ENCODE assay signal across 23 cellular contexts in genomic region chr4:3206439-3207100, GRCh38. TPM values are rescaled to one million over a fixed set of nuclear protein-coding genes. Genes with fewer than 3 reads are reported as not detected.
DNase-seq lines count a peak whose midpoint lies in the region; TF ChIP-seq lines count a peak whose summit lies in the region.
"Had no signal": no experiment of that assay in that cellular context is flagged by ENCODE, and none has a peak within 500 bp of the region (broad histone marks: within the 10 kb centered on the region; RNA-seq: fewer than 3 reads in every experiment).

No MANE protein-coding gene starts in this region.

- peak overlapping the region in 1 of 2 donors; percentile 14 for H3K9ac ChIP-seq in liver (ENCODE audit: low read depth in 1 of 2, low read length in 2 of 2)
- H3K9ac ChIP-seq in neural progenitor cell, result no peak overlapping the region

- peaks cover 41% of the 10 kb centered on the region for H3K4me1 Mint-ChIP-seq in neural progenitor cell

- H3K9me3 Mint-ChIP-seq in neural progenitor cell, result no peaks in the 10 kb centered on the region
- H3K9me3 Mint-ChIP-seq: HFFc6 had no signal

- no peak for TF ChIP-seq RAD21 in liver (IDR thresholded peaks at IDR 0.05)

- H3K4me2 ChIP-seq in neural progenitor cell, result peak overlapping the region; percentile 2

- peaks cover 8 to 57% (median 46%) of the 10 kb centered on the region in 4 donors for H3K4me1 ChIP-seq in liver (ENCODE audit: control insufficient read depth in 4 of 4, insufficient read depth in 4 of 4, low read length in 3 of 4)
- H3K4me1 ChIP-seq in neural progenitor cell, result peaks cover 13% of the 10 kb centered on the region

- H3K27me3 Mint-ChIP-seq in neural progenitor cell (ENCODE audit: insufficient read depth, low read depth), result no peaks in the 10 kb centered on the region

- H4K20me1 ChIP-seq in neural progenitor cell (ENCODE audit: low read depth), result peaks cover 6% of the 10 kb centered on the region

- TF ChIP-seq CTCF in liver (IDR thresholded peaks at IDR 0.05; ENCODE audit: low read depth, low read length, missing input control), result no peak
- TF ChIP-seq CTCF in neural progenitor cell (IDR thresholded peaks at IDR 0.05), result no peak
- no peak for TF ChIP-seq CTCF in WERI-Rb-1 (IDR thresholded peaks at IDR 0.05; ENCODE audit: low read depth, low read length)
- TF ChIP-seq CTCF in GM10266 (IDR thresholded peaks at IDR 0.05; ENCODE audit: control insufficient read depth, insufficient read depth, low read depth, missing control alignments), result no peak

- H3K9me3 ChIP-seq in liver (ENCODE audit: control insufficient read depth in 4 of 4, low read length in 3 of 4) (no peaks in the 10 kb centered on the region), neural progenitor cell (ENCODE audit: low read depth) (no peaks in the 10 kb centered on the region), WERI-Rb-1 (ENCODE audit: severe bottlenecking) (no peaks in the 10 kb centered on the region)

- no peaks in the 10 kb centered on the region for H3K79me2 ChIP-seq in neural progenitor cell (ENCODE audit: low read depth)

- H3K36me3 ChIP-seq in liver (ENCODE audit: control insufficient read depth in 4 of 4, insufficient read depth in 3 of 4, low read depth in 1 of 4, low read length in 3 of 4) (peaks cover 2 to 20% (median 16%) of the 10 kb centered on the region in 4 donors), neural progenitor cell (peaks cover 9% of the 10 kb centered on the region), WERI-Rb-1 (peaks cover 64% of the 10 kb centered on the region)

- no peak overlapping the region for H2AFZ ChIP-seq in neural progenitor cell (replicated peaks)

- 92% methylated on average over 18 of the region's 18 CpGs for WGBS in liver

- H3K27ac ChIP-seq in liver (ENCODE audit: low read depth in 1 of 2, low read length in 2 of 2) (peak overlapping the region; percentile 79 to 82), neural progenitor cell (no peak overlapping the region), WERI-Rb-1 (no peak overlapping the region)
- H3K27ac ChIP-seq: RWPE1, SK-N-MC had no signal

- peak overlapping the region; percentile 31 for H3K4me3 Mint-ChIP-seq in neural progenitor cell
- H3K4me3 Mint-ChIP-seq: HFFc6 had no signal

- H3K4me3 ChIP-seq in liver (ENCODE audit: low read depth in 1 of 3, low read length in 3 of 3) (no peak overlapping the region), neural progenitor cell (no peak overlapping the region), WERI-Rb-1 (ENCODE audit: low read depth, low read length) (no peak overlapping the region)
- H3K4me3 ChIP-seq: K562, SK-N-MC had no signal

- peak overlapping the region; percentile 87 for H3K27ac Mint-ChIP-seq in neural progenitor cell
- H3K27ac Mint-ChIP-seq: HFFc6 had no signal

- DNase-seq in activated effector memory CD4-positive, alpha-beta T cell treated with anti-CD3 and anti-CD28 coated beads, Interleukin-2, amount 50 U/mL, for 16 hours, result peak; percentile 16
- DNase-seq in activated effector memory CD4-positive, alpha-beta T cell treated with Interleukin-2 at 50 U/mL for 16 hours, result no peak
- DNase-seq in neural progenitor cell (ENCODE audit: low spot score), result no peak
- DNase-seq in NCI-H146 (lab: John Stamatoyannopoulos, UW), result no peak
- DNase-seq in WERI-Rb-1, result no peak
- DNase-seq in GM10266 (ENCODE audit: extremely low spot score), result no peak
- DNase-seq: AML-193, C1 segment of cervical spinal cord, DMS53, GDM1, H7, HFFc6, MM.1S, NCI-H1048, NCI-H1417 treated with DMSO at 0.1 percent for 48 hours, NCI-H187 treated with DMSO at 0.1 percent for 48 hours, NCI-H2107, NCI-H69, SHP77 treated with DMSO at 0.1 percent for 48 hours had no signal

- H3K36me3 Mint-ChIP-seq in neural progenitor cell, result peaks cover 32% of the 10 kb centered on the region

- no peaks in the 10 kb centered on the region for H3F3A ChIP-seq in neural progenitor cell (ENCODE audit: low read depth)

- H3K27me3 ChIP-seq in liver (ENCODE audit: control insufficient read depth in 4 of 4, insufficient read depth in 4 of 4, low read length in 3 of 4) (no peaks in the 10 kb centered on the region), neural progenitor cell (no peaks in the 10 kb centered on the region), WERI-Rb-1 (ENCODE audit: insufficient read depth, low read depth, severe bottlenecking) (no peaks in the 10 kb centered on the region)

TF ChIP-seq in liver, 16 proteins besides CTCF, POLR2A, EP300 and RAD21:
- no peak for TF ChIP-seq EGR1 (IDR thresholded peaks at IDR 0.05; ENCODE audit: low read depth in 2 of 2)
- no peak for TF ChIP-seq ZBTB33 (IDR thresholded peaks at IDR 0.05)
- no peak for TF ChIP-seq HNF4G (IDR thresholded peaks at IDR 0.05)
- no peak for TF ChIP-seq ATF3 (IDR thresholded peaks at IDR 0.05)
- no peak for TF ChIP-seq JUND (IDR thresholded peaks at IDR 0.05)
- TF ChIP-seq FOXA1 (IDR thresholded peaks at IDR 0.05), result no peak
- TF ChIP-seq SP1 (IDR thresholded peaks at IDR 0.05), result no peak
- TF ChIP-seq RXRA (IDR thresholded peaks at IDR 0.05), result no peak
- no peak for TF ChIP-seq REST (IDR thresholded peaks at IDR 0.05)
- TF ChIP-seq FOXA2 (IDR thresholded peaks at IDR 0.05), result no peak

RNA-seq across cellular contexts. Expression of gene MSANTD1, which starts 42.4 kb away (rescaled TPM):
- total RNA-seq in liver (1 to 10 TPM in 1 of 2 donors, under 1 TPM in 1; 0.23 to 1.2 TPM), neural progenitor cell (ENCODE audit: low replicate concordance) (0.17 and 0.25 TPM in 2 replicates)
- under 1 TPM in 1 of 2 donors, not detected in 1; 0.05 TPM for polyA plus RNA-seq in liver
- polyA plus RNA-seq: K562 had no signal

Comparison
In these comparisons a context has a peak if more than half of its experiments do, and no peak if none do; other contexts are left out.
1. H3K27ac ChIP-seq: peak in liver (2 of 2); none in neural progenitor cell (single experiment) and WERI-Rb-1 (single experiment).